ENCODE assay signal across 10 cellular contexts in the genomic region with DNA sequence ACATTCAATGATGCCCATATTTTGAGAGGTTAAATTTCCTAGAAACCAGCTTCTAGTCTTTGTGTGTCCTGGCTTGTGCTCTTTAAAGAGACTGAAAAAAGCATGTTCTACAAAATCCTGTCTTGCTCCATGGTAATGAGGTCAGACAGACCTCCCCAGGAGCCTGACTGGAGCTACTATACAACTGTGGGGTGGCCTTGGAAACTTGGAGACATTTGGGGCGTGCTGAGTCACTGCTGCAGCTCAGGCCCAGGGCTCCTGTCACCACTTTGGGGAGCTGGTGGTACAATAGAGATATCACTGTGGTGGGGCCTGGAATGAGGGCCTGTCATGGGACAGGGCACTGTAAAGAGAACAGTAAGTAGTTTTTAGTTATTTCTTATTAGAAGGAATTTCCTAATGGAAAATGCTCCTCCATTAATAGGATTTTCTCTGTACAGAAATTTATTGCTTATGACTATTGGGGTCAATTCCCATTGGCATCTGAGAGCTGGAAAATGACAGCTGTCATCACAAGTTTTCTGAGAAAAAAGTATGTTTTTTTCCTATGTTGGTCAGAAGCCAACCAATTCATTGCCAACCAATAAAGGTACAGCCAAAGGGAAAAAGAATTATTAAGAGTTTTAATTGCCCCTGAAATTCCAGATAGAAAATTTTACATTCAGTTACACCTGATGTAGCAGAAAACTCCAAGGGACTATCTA.
DNase-seq lines count a peak whose midpoint lies in the region; ATAC-seq and TF ChIP-seq lines count a peak whose summit lies in the region.
"Had no signal": no experiment of that assay in that cellular context is flagged by ENCODE, and none has a peak within 500 bp of the region (broad histone marks: within the 10 kb centered on the region; RNA-seq: fewer than 3 reads in every experiment).

No MANE protein-coding gene starts in this region.

- CTCF ChIA-PET in CD4-positive, alpha-beta T cell (lab: Charles Lee) = interaction anchor here (0.6 kb wide), 1 partner anchor 25 kb away, joined by 3 read pairs; no protein-coding TSS in a partner anchor

- H3F3A ChIP-seq in GM23338 (replicated peaks; ENCODE audit: low read depth) = no peaks in the 10 kb centered on the region

- no peak overlapping the region for H3K4me3 Mint-ChIP-seq in GM23338
- H3K4me3 Mint-ChIP-seq in stimulated activated effector memory CD8-positive, alpha-beta T cell treated with anti-CD3 and anti-CD28 coated beads, Interleukin-12 subunit alpha, Interleukin-12 subunit beta, amount 100 ng/mL, for 72 hours = no peak overlapping the region
- no peak overlapping the region for H3K4me3 Mint-ChIP-seq in CD4-positive, alpha-beta T cell

- H3K9me2 ChIP-seq in GM23338 (ENCODE audit: insufficient read depth) = no peaks in the 10 kb centered on the region

- H3K27me3 ChIP-seq in GM23338 (ENCODE audit: insufficient read depth) (no peaks in the 10 kb centered on the region), heart left ventricle (no peaks in the 10 kb centered on the region)
- H3K27me3 ChIP-seq in CD4-positive, alpha-beta T cell (ENCODE audit: control insufficient read depth, insufficient read depth, low read length) = no peaks in the 10 kb centered on the region

- H3K9me3 ChIP-seq in heart left ventricle = no peaks in the 10 kb centered on the region
- H3K9me3 ChIP-seq in CD4-positive, alpha-beta T cell (ENCODE audit: control insufficient read depth, low read length) = no peaks in the 10 kb centered on the region

- no peaks in the 10 kb centered on the region for H3K79me2 ChIP-seq in GM23338 (replicated peaks; ENCODE audit: insufficient read depth)
- H3K79me2 ChIP-seq: parathyroid adenoma had no signal

- H2AFZ ChIP-seq in GM23338 = peak overlapping the region; percentile 96; the same call in 1 of the 2 replicates
- H2AFZ ChIP-seq: parathyroid adenoma had no signal

- H3K4me1 Mint-ChIP-seq in GM23338 = peaks cover 27% of the 10 kb centered on the region
- H3K4me1 Mint-ChIP-seq in stimulated activated effector memory CD8-positive, alpha-beta T cell treated with anti-CD3 and anti-CD28 coated beads, Interleukin-12 subunit alpha, Interleukin-12 subunit beta, amount 100 ng/mL, for 72 hours = peaks cover 5% of the 10 kb centered on the region
- no peaks in the 10 kb centered on the region for H3K4me1 Mint-ChIP-seq in CD4-positive, alpha-beta T cell (ENCODE audit: low read depth)

- H3K4me1 ChIP-seq in GM23338 (ENCODE audit: insufficient read depth) (peaks cover 20% of the 10 kb centered on the region), heart left ventricle (peaks cover 0 to 35% (median 24%) of the 10 kb centered on the region in 12 donors)
- H3K4me1 ChIP-seq: parathyroid adenoma had no signal

- H3K27ac ChIP-seq in GM23338 (ENCODE audit: low read depth) = peak overlapping the region; percentile 63; the same call in 1 of the 2 replicates
- H3K27ac ChIP-seq in heart left ventricle = peak overlapping the region in 8 of 12 donors; percentile 23 to 72 (median 43)
- H3K27ac ChIP-seq in CD4-positive, alpha-beta T cell (ENCODE audit: low read depth, low read length) = no peak overlapping the region
- H3K27ac ChIP-seq: parathyroid adenoma had no signal

- no peaks in the 10 kb centered on the region for H4K20me1 ChIP-seq in GM23338 (replicated peaks; ENCODE audit: insufficient read depth)

- TF ChIP-seq CTCF in GM23338 (conservative IDR thresholded peaks at IDR 0.05; ENCODE audit: low read depth in 2 of 2) (no peak), heart left ventricle (IDR thresholded peaks at IDR 0.05) (no peak)
- TF ChIP-seq CTCF in CD4-positive, alpha-beta T cell (IDR thresholded peaks at IDR 0.05) = no peak

- no peaks in the 10 kb centered on the region for H3K9me3 Mint-ChIP-seq in GM23338
- H3K9me3 Mint-ChIP-seq in stimulated activated effector memory CD8-positive, alpha-beta T cell treated with anti-CD3 and anti-CD28 coated beads, Interleukin-12 subunit alpha, Interleukin-12 subunit beta, amount 100 ng/mL, for 72 hours = no peaks in the 10 kb centered on the region
- H3K9me3 Mint-ChIP-seq in CD4-positive, alpha-beta T cell = no peaks in the 10 kb centered on the region
- H3K9me3 Mint-ChIP-seq: activated naive CD4-positive, alpha-beta T cell treated with anti-CD3 and anti-CD28 coated beads, Interleukin-2, amount 50 U/mL, for 72 hours had no signal

- H3K27ac Mint-ChIP-seq in GM23338 = peak overlapping the region; percentile 88
- H3K27ac Mint-ChIP-seq in stimulated activated effector memory CD8-positive, alpha-beta T cell treated with anti-CD3 and anti-CD28 coated beads, Interleukin-12 subunit alpha, Interleukin-12 subunit beta, amount 100 ng/mL, for 72 hours = no peak overlapping the region
- no peak overlapping the region for H3K27ac Mint-ChIP-seq in CD4-positive, alpha-beta T cell
- H3K27ac Mint-ChIP-seq: activated naive CD4-positive, alpha-beta T cell treated with anti-CD3 and anti-CD28 coated beads, Interleukin-2, amount 50 U/mL, for 72 hours had no signal

- DNase-seq in GM23338 (ENCODE audit: low spot score) = no peak
- peak; percentile 71 for DNase-seq in amniotic epithelial cell (ENCODE audit: low read depth)
- DNase-seq in heart left ventricle = peak in 2 of 5 donors; percentile 37 to 58
- peak; percentile 66 for DNase-seq in renal cortical epithelial cell (ENCODE audit: low read depth)
- no peak for DNase-seq in COLO829 (ENCODE audit: low spot score)
- DNase-seq in GDM1 (lab: John Stamatoyannopoulos, UW) = no peak
- no peak for DNase-seq in stimulated activated effector memory CD8-positive, alpha-beta T cell treated with anti-CD3 and anti-CD28 coated beads, Interleukin-12 subunit alpha, Interleukin-12 subunit beta, amount 100 ng/mL, for 72 hours (ENCODE audit: low spot score in 2 of 2)
- no peak for DNase-seq in CD4-positive, alpha-beta T cell

- H3K27me3 Mint-ChIP-seq in GM23338 (ENCODE audit: insufficient read depth, low read depth, poor library complexity) = no peaks in the 10 kb centered on the region
- H3K27me3 Mint-ChIP-seq in CD4-positive, alpha-beta T cell = peaks cover 12% of the 10 kb centered on the region

- WGBS in heart left ventricle, 4 donors = 72 to 80% (median 76%) methylated on average over 1 of the region's 1 CpG

- intact Hi-C loops in heart left ventricle (cut with DNase I) = loop anchor here in 1 of 10 donors (5.0 kb wide), 1 partner anchor 35 kb away; no protein-coding TSS in a partner anchor
- intact Hi-C loops in CD4-positive, alpha-beta T cell (cut with DNase I, micrococcal nuclease) = no loop called here

- H3K36me3 ChIP-seq in GM23338 (ENCODE audit: insufficient read depth) (no peaks in the 10 kb centered on the region; the same call in 1 of the 2 replicates), heart left ventricle (no peaks in the 10 kb centered on the region)

- no peak for TF ChIP-seq POLR2A in heart left ventricle (IDR thresholded peaks at IDR 0.05)

- POLR2A ChIA-PET in CD4-positive, alpha-beta T cell (lab: Charles Lee) = no interaction called here

- H3K4me3 ChIP-seq in GM23338 (no peak overlapping the region), heart left ventricle (no peak overlapping the region)

- no peaks in the 10 kb centered on the region; the same call in 2 of the 3 replicates for H3K36me3 Mint-ChIP-seq in GM23338 (ENCODE audit: low read depth)
- no peaks in the 10 kb centered on the region for H3K36me3 Mint-ChIP-seq in stimulated activated effector memory CD8-positive, alpha-beta T cell treated with anti-CD3 and anti-CD28 coated beads, Interleukin-12 subunit alpha, Interleukin-12 subunit beta, amount 100 ng/mL, for 72 hours
- no peaks in the 10 kb centered on the region for H3K36me3 Mint-ChIP-seq in CD4-positive, alpha-beta T cell (ENCODE audit: low read depth)
- H3K36me3 Mint-ChIP-seq: activated naive CD4-positive, alpha-beta T cell treated with anti-CD3 and anti-CD28 coated beads, Interleukin-2, amount 50 U/mL, for 72 hours had no signal

- no peak overlapping the region for H3K4me2 ChIP-seq in GM23338

- ATAC-seq in GM23338 = no peak; the same call in 2 of the 3 replicates
- ATAC-seq in heart left ventricle = peak in 3 of 4 donors; percentile 31 to 57 (median 48)
- ATAC-seq in stimulated activated effector memory CD8-positive, alpha-beta T cell treated with anti-CD3 and anti-CD28 coated beads, Interleukin-12 subunit alpha, Interleukin-12 subunit beta, amount 100 ng/mL, for 72 hours = no peak
- ATAC-seq in CD4-positive, alpha-beta T cell (ENCODE audit: poor library complexity) = no peak
- ATAC-seq: activated naive CD4-positive, alpha-beta T cell treated with anti-CD3 and anti-CD28 coated beads, Interleukin-2, amount 50 U/mL, for 72 hours had no signal

TF ChIP-seq in GM23338, 12 proteins besides CTCF, POLR2A, EP300 and RAD21 (continues in another document):
- TF ChIP-seq, protein P1, sequence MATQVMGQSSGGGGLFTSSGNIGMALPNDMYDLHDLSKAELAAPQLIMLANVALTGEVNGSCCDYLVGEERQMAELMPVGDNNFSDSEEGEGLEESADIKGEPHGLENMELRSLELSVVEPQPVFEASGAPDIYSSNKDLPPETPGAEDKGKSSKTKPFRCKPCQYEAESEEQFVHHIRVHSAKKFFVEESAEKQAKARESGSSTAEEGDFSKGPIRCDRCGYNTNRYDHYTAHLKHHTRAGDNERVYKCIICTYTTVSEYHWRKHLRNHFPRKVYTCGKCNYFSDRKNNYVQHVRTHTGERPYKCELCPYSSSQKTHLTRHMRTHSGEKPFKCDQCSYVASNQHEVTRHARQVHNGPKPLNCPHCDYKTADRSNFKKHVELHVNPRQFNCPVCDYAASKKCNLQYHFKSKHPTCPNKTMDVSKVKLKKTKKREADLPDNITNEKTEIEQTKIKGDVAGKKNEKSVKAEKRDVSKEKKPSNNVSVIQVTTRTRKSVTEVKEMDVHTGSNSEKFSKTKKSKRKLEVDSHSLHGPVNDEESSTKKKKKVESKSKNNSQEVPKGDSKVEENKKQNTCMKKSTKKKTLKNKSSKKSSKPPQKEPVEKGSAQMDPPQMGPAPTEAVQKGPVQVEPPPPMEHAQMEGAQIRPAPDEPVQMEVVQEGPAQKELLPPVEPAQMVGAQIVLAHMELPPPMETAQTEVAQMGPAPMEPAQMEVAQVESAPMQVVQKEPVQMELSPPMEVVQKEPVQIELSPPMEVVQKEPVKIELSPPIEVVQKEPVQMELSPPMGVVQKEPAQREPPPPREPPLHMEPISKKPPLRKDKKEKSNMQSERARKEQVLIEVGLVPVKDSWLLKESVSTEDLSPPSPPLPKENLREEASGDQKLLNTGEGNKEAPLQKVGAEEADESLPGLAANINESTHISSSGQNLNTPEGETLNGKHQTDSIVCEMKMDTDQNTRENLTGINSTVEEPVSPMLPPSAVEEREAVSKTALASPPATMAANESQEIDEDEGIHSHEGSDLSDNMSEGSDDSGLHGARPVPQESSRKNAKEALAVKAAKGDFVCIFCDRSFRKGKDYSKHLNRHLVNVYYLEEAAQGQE (IDR thresholded peaks at IDR 0.05; ENCODE audit: unreplicated experiment) = no peak
- no peak for TF ChIP-seq NANOG (IDR thresholded peaks at IDR 0.05; ENCODE audit: borderline replicate concordance)
- no peak for TF ChIP-seq JUNB (IDR thresholded peaks at IDR 0.05; ENCODE audit: unreplicated experiment)
- TF ChIP-seq POLR2AphosphoS5 (IDR thresholded peaks at IDR 0.05; ENCODE audit: low read depth) = no peak

Comparison
In these comparisons a context has a peak if more than half of its experiments do, and no peak if none do; other contexts are left out.
1. ATAC-seq: peak in heart left ventricle (3 of 4); none in GM23338 (single experiment), stimulated activated effector memory CD8-positive, alpha-beta T cell treated with anti-CD3 and anti-CD28 coated beads, Interleukin-12 subunit alpha, Interleukin-12 subunit beta, amount 100 ng/mL, for 72 hours (single experiment) and CD4-positive, alpha-beta T cell (single experiment).
2. DNase-seq: peak in amniotic epithelial cell (single experiment) and renal cortical epithelial cell (single experiment); none in GM23338 (single experiment), COLO829 (single experiment), GDM1 (single experiment), stimulated activated effector memory CD8-positive, alpha-beta T cell treated with anti-CD3 and anti-CD28 coated beads, Interleukin-12 subunit alpha, Interleukin-12 subunit beta, amount 100 ng/mL, for 72 hours (0 of 2) and CD4-positive, alpha-beta T cell (0 of 10).